In the genomic region with DNA sequence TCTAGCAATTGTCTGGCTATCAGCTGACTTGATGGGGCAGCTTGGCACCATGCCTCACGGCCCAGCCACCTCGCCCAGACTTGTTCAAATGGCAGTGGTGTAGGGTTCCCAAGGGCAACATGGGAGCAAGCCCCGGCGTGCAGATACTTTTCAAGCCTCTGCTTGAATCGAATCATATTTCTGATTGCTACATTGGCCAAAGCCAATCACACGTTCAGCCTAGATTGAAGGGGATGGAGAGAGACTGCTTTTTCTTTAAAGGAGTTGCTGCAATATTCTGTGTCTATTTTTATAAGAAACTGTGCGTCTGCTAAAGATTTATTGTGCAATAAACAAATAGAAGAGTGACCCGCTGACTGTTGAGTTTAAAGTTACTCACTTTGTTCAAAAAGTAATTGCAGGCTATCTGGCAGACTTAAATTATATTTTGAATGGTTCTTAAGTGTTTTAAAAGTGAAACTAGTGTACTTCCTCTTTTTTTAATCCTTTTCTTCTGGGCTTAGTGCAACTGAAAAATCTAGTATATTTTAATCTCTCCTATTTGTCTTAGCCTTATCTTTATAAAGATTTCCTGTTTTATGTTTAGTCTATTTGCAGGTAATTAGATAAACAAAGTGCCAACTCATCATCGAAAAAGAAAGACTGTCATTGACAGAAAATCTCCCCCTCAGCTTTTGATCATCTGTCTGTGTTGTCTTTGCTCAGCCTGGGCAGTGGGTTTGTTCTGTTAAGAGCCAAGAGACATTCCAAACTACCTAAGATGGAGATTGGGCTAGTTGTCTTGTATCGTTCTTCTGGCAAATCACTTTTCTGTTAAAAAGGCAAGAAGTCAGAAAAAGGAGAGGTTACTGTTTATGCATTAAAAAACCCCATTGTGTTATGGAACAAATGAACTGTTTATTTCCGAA, we compare ENCODE assay signal across 7 cellular contexts.
DNase-seq lines count a peak whose midpoint lies in the region; ATAC-seq, FAIRE-seq and TF ChIP-seq lines count a peak whose summit lies in the region.

No MANE protein-coding gene starts in this region.

- ATAC-seq in GM19351 (IDR thresholded peaks at IDR 0.05; ENCODE audit: unreplicated experiment), result peak; percentile 85

- no peak for FAIRE-seq in HTR-8/SVneo (lab: Jason Lieb, UNC)

- TF ChIP-seq CTCF in GM13976 (IDR thresholded peaks at IDR 0.05; ENCODE audit: borderline replicate concordance, control extremely low read depth, extremely low read depth, insufficient read depth, missing control alignments), result no peak

- in situ Hi-C loops in GM13976 (cut with MboI; ENCODE audit: low sequenced_read_pairs, unreplicated experiment), result no loop called here

- DNase-seq in HTR-8/SVneo (ENCODE audit: insufficient read length, low spot score), result peak; percentile 3
- DNase-seq in SIG-M5 (lab: John Stamatoyannopoulos, UW), result peak; percentile 76
- peak; percentile 72 for DNase-seq in iris pigment epithelial cell (ENCODE audit: low read depth)
- DNase-seq in stimulated activated CD4-positive, alpha-beta T cell treated with anti-CD3 and anti-CD28 coated beads, Interleukin-2, amount 100 ng/mL, for 24 hours, result no peak
- DNase-seq in GM13976 (ENCODE audit: low spot score), result no peak
- DNase-seq in activated naive CD4-positive, alpha-beta T cell treated with anti-CD3 and anti-CD28 coated beads, Interleukin-2, amount 50 U/mL, for 16 hours, result no peak

Comparison
In these comparisons a context has a peak if more than half of its experiments do, and no peak if none do; other contexts are left out.
1. DNase-seq: peak in HTR-8/SVneo (single experiment), SIG-M5 (single experiment) and iris pigment epithelial cell (single experiment); none in stimulated activated CD4-positive, alpha-beta T cell treated with anti-CD3 and anti-CD28 coated beads, Interleukin-2, amount 100 ng/mL, for 24 hours (0 of 2), GM13976 (single experiment) and activated naive CD4-positive, alpha-beta T cell treated with anti-CD3 and anti-CD28 coated beads, Interleukin-2, amount 50 U/mL, for 16 hours (single experiment).